22 cellular contexts compared by ENCODE assay signal in genomic region chr6:113824863-113825262, GRCh38.
"Had no signal": no experiment of that assay in that cellular context is flagged by ENCODE, and none has a peak within 500 bp of the region (broad histone marks: within the 10 kb centered on the region; RNA-seq: fewer than 3 reads in every experiment).

No MANE protein-coding gene starts in this region.

- H3K9me3 ChIP-seq: SK-N-SH had no signal

- H3K36me3 Mint-ChIP-seq: activated naive CD4-positive, alpha-beta T cell treated with anti-CD3 and anti-CD28 coated beads, Interleukin-2, amount 10 ng/mL, durations not matched to agents 7 days and 5 days; activated naive CD8-positive, alpha-beta T cell treated with anti-CD3 and anti-CD28 coated beads for 36 hours had no signal

- DNase-seq: activated CD4-positive, alpha-beta memory T cell treated with anti-CD3 and anti-CD28 coated beads, Interleukin-2, amount 10 ng/mL, durations not matched to agents 7 days and 5 days; activated CD4-positive, alpha-beta T cell treated with anti-CD3 and anti-CD28 coated beads, Interleukin-2, amount 50 U/mL, for 1 hour; activated CD4-positive, CD25-positive, alpha-beta regulatory T cell; activated gamma-delta T cell treated with Interleukin-2 at 50 U/mL for 16 hours; activated naive CD4-positive, alpha-beta T cell treated with anti-CD3 and anti-CD28 coated beads, Interleukin-2, amount 10 ng/mL, durations not matched to agents 7 days and 5 days; activated naive CD8-positive, alpha-beta T cell treated with anti-CD3 and anti-CD28 coated beads for 36 hours; activated T-cell treated with anti-CD3 and anti-CD28 coated beads for 4 hours; activated T-cell treated with anti-CD3 and anti-CD28 coated beads, Interleukin-2, amount 50 U/mL, for 48 hours; Karpas-422; NCI-H1092; NCI-H1436; NCI-H1694 treated with DMSO at 0.1 percent for 48 hours; NCI-H510A treated with DMSO at 0.1 percent for 48 hours; NCI-H69; NK-92 treated with Interleukin-12 subunit alpha and Interleukin-12 subunit beta, amount 100 ng/mL, for 24 hours; OCI-M1; RPMI8226; SK-N-SH; T-helper 1 cell had no signal

- H3K4me1 Mint-ChIP-seq: activated CD4-positive, alpha-beta memory T cell treated with anti-CD3 and anti-CD28 coated beads, Interleukin-2, amount 10 ng/mL, durations not matched to agents 7 days and 5 days; activated naive CD4-positive, alpha-beta T cell treated with anti-CD3 and anti-CD28 coated beads, Interleukin-2, amount 10 ng/mL, durations not matched to agents 7 days and 5 days; activated naive CD8-positive, alpha-beta T cell treated with anti-CD3 and anti-CD28 coated beads for 36 hours had no signal

- H3K4me3 Mint-ChIP-seq: activated CD4-positive, alpha-beta memory T cell treated with anti-CD3 and anti-CD28 coated beads, Interleukin-2, amount 10 ng/mL, durations not matched to agents 7 days and 5 days; activated naive CD4-positive, alpha-beta T cell treated with anti-CD3 and anti-CD28 coated beads, Interleukin-2, amount 10 ng/mL, durations not matched to agents 7 days and 5 days; activated naive CD8-positive, alpha-beta T cell treated with anti-CD3 and anti-CD28 coated beads for 36 hours had no signal

- H3K4me3 ChIP-seq: K562 had no signal

- ATAC-seq: K562, Panc1 had no signal

- H3K9me3 Mint-ChIP-seq: activated CD4-positive, alpha-beta memory T cell treated with anti-CD3 and anti-CD28 coated beads, Interleukin-2, amount 10 ng/mL, durations not matched to agents 7 days and 5 days; activated naive CD4-positive, alpha-beta T cell treated with anti-CD3 and anti-CD28 coated beads, Interleukin-2, amount 10 ng/mL, durations not matched to agents 7 days and 5 days; activated naive CD8-positive, alpha-beta T cell treated with anti-CD3 and anti-CD28 coated beads for 36 hours; activated T-helper 2 cell treated with anti-CD3 and anti-CD28 coated beads, Interferon-gamma antibody, Interleukin-2, Interleukin-4, amounts not matched to agents 10 μg/mL and 5 μg/mL and 100 μg/mL, durations not matched to agents 14 hours and 24 hours and 36 hours had no signal

- H3K27ac Mint-ChIP-seq: activated CD4-positive, alpha-beta memory T cell treated with anti-CD3 and anti-CD28 coated beads, Interleukin-2, amount 10 ng/mL, durations not matched to agents 7 days and 5 days; activated naive CD4-positive, alpha-beta T cell treated with anti-CD3 and anti-CD28 coated beads, Interleukin-2, amount 10 ng/mL, durations not matched to agents 7 days and 5 days; activated naive CD8-positive, alpha-beta T cell treated with anti-CD3 and anti-CD28 coated beads for 36 hours; activated T-helper 2 cell treated with anti-CD3 and anti-CD28 coated beads, Interferon-gamma antibody, Interleukin-2, Interleukin-4, amounts not matched to agents 10 μg/mL and 5 μg/mL and 100 μg/mL, durations not matched to agents 14 hours and 24 hours and 36 hours had no signal

- H3K9ac ChIP-seq: SK-N-SH had no signal
